ENCODE assay signal across 8 cellular contexts in genomic region chr19:8252922-8253589, GRCh38. TPM values are rescaled to one million over a fixed set of nuclear protein-coding genes. Genes with fewer than 3 reads are reported as not detected.
DNase-seq lines count a peak whose midpoint lies in the region; ATAC-seq, FAIRE-seq and TF ChIP-seq lines count a peak whose summit lies in the region.

No MANE protein-coding gene starts in this region.

- peak; percentile 97 for TF ChIP-seq CTCF in D721Med (IDR thresholded peaks at IDR 0.05; ENCODE audit: insufficient read depth, missing control alignments)
- TF ChIP-seq CTCF in PC-9 (conservative IDR thresholded peaks at IDR 0.05) = peak; percentile 99

- H3K27ac Mint-ChIP-seq in naive thymus-derived CD4-positive, alpha-beta T cell = peak overlapping the region in 2 of 9 donors; percentile 73 to 84
- H3K27ac Mint-ChIP-seq in stimulated activated effector memory CD8-positive, alpha-beta T cell treated with anti-CD3 and anti-CD28 coated beads, Interleukin-12 subunit alpha, Interleukin-12 subunit beta, amount 100 ng/mL, for 72 hours = no peak overlapping the region

- peaks cover 5 to 20% (median 15%) of the 10 kb centered on the region in 5 donors for H3K36me3 Mint-ChIP-seq in naive thymus-derived CD4-positive, alpha-beta T cell
- H3K36me3 Mint-ChIP-seq in stimulated activated effector memory CD8-positive, alpha-beta T cell treated with anti-CD3 and anti-CD28 coated beads, Interleukin-12 subunit alpha, Interleukin-12 subunit beta, amount 100 ng/mL, for 72 hours = peaks cover 48% of the 10 kb centered on the region

- intact Hi-C loops in PC-9 (cut with micrococcal nuclease; ENCODE audit: unreplicated experiment) = loop anchor here (1.0 to 10.0 kb wide), 4 partner anchors 95 to 398 kb away; partner anchors contain the start of gene CTXN1
- intact Hi-C loops in naive thymus-derived CD4-positive, alpha-beta T cell (cut with micrococcal nuclease) = loop anchor here (1.0 to 10.0 kb wide), 8 partner anchors 44 to 309 kb away; partner anchors contain the start of genes CERS4 (in 2 of the 2) and CD320 (in 1 of the 2)

- no peaks in the 10 kb centered on the region for H3K4me1 ChIP-seq in PC-9 (replicated peaks; ENCODE audit: insufficient read depth)
- H3K4me1 ChIP-seq in naive thymus-derived CD4-positive, alpha-beta T cell (ENCODE audit: control insufficient read depth in 2 of 2, insufficient read depth in 2 of 2, low read length in 2 of 2) = no peaks in the 10 kb centered on the region

- no peak for TF ChIP-seq POLR2A in erythroblast (IDR thresholded peaks at IDR 0.05; ENCODE audit: low read length)

- no peak overlapping the region for H3K4me2 ChIP-seq in PC-9

- H3K9me3 ChIP-seq in PC-9 (ENCODE audit: insufficient read depth, low read depth) = no peaks in the 10 kb centered on the region
- H3K9me3 ChIP-seq in naive thymus-derived CD4-positive, alpha-beta T cell (ENCODE audit: control insufficient read depth in 2 of 3, low read length in 3 of 3) = no peaks in the 10 kb centered on the region

- H3K79me2 ChIP-seq in PC-9 (ENCODE audit: low read depth) = no peaks in the 10 kb centered on the region

- peak; percentile 79 for FAIRE-seq in D721Med (lab: Jason Lieb, UNC)

- H3K36me3 ChIP-seq in PC-9 (ENCODE audit: low read depth) = no peaks in the 10 kb centered on the region
- H3K36me3 ChIP-seq in naive thymus-derived CD4-positive, alpha-beta T cell (ENCODE audit: control insufficient read depth in 2 of 3, insufficient read depth in 3 of 3, low read length in 3 of 3) = peaks cover 0 to 36% (median 0%) of the 10 kb centered on the region in 3 experiments

- H3K9me3 Mint-ChIP-seq in naive thymus-derived CD4-positive, alpha-beta T cell = peaks cover 0 to 8% (median 0%) of the 10 kb centered on the region in 11 donors
- no peaks in the 10 kb centered on the region for H3K9me3 Mint-ChIP-seq in stimulated activated effector memory CD8-positive, alpha-beta T cell treated with anti-CD3 and anti-CD28 coated beads, Interleukin-12 subunit alpha, Interleukin-12 subunit beta, amount 100 ng/mL, for 72 hours

- H4K20me1 ChIP-seq in PC-9 (ENCODE audit: insufficient read depth) = no peaks in the 10 kb centered on the region

- no peaks in the 10 kb centered on the region for H3K27me3 ChIP-seq in PC-9 (ENCODE audit: insufficient read depth, low read depth)
- H3K27me3 ChIP-seq in naive thymus-derived CD4-positive, alpha-beta T cell (ENCODE audit: control insufficient read depth in 2 of 2, insufficient read depth in 2 of 2, low read length in 2 of 2) = no peaks in the 10 kb centered on the region

- BruUV-seq in PC-9 (replicated peaks; lab: Mats Ljungman, UMichigan) = no TSS peak

- H3K27ac ChIP-seq in PC-9 = no peak overlapping the region
- H3K27ac ChIP-seq in naive thymus-derived CD4-positive, alpha-beta T cell (ENCODE audit: low read depth, low read length) = no peak overlapping the region

- H3F3A ChIP-seq in PC-9 (ENCODE audit: insufficient read depth, low read depth) = no peaks in the 10 kb centered on the region

- peak; percentile 95 for ATAC-seq in naive thymus-derived CD4-positive, alpha-beta T cell
- ATAC-seq in stimulated activated effector memory CD8-positive, alpha-beta T cell treated with anti-CD3 and anti-CD28 coated beads, Interleukin-12 subunit alpha, Interleukin-12 subunit beta, amount 100 ng/mL, for 72 hours = peak; percentile 89
- no peak for ATAC-seq in HG02610 (IDR thresholded peaks at IDR 0.05; ENCODE audit: unreplicated experiment)

- CTCF ChIA-PET in PC-9 (lab: Charles Lee) = interaction anchor here (0.6 to 0.9 kb wide), 4 partner anchors 95 to 324 kb away, joined by 3 to 14 read pairs (median 4); partner anchors contain the start of gene TIMM44
- CTCF ChIA-PET in naive thymus-derived CD4-positive, alpha-beta T cell (lab: Charles Lee) = interaction anchor here (0.6 to 2.0 kb wide), 9 partner anchors 10 to 309 kb away, joined by 3 to 10 read pairs (median 4); no protein-coding TSS in a partner anchor

- H2AFZ ChIP-seq in PC-9 = no peak overlapping the region

- H3K4me3 Mint-ChIP-seq in naive thymus-derived CD4-positive, alpha-beta T cell = no peak overlapping the region
- no peak overlapping the region for H3K4me3 Mint-ChIP-seq in stimulated activated effector memory CD8-positive, alpha-beta T cell treated with anti-CD3 and anti-CD28 coated beads, Interleukin-12 subunit alpha, Interleukin-12 subunit beta, amount 100 ng/mL, for 72 hours

- no peaks in the 10 kb centered on the region for H3K9me2 ChIP-seq in PC-9 (ENCODE audit: insufficient read depth)

- H3K27me3 Mint-ChIP-seq in naive thymus-derived CD4-positive, alpha-beta T cell = no peaks in the 10 kb centered on the region

- H3K4me1 Mint-ChIP-seq in naive thymus-derived CD4-positive, alpha-beta T cell = peaks cover 0 to 11% (median 6%) of the 10 kb centered on the region in 7 donors
- peaks cover 20% of the 10 kb centered on the region for H3K4me1 Mint-ChIP-seq in stimulated activated effector memory CD8-positive, alpha-beta T cell treated with anti-CD3 and anti-CD28 coated beads, Interleukin-12 subunit alpha, Interleukin-12 subunit beta, amount 100 ng/mL, for 72 hours

- H3K4me3 ChIP-seq in PC-9 = no peak overlapping the region
- H3K4me3 ChIP-seq in naive thymus-derived CD4-positive, alpha-beta T cell (ENCODE audit: low read length) = no peak overlapping the region

- peak; percentile 91 for DNase-seq in D721Med (ENCODE audit: insufficient read length, low spot score)
- peak; percentile 91 for DNase-seq in HuH-7 (ENCODE audit: low spot score)
- peak; percentile 65 to 79 for DNase-seq in PC-9
- peak; percentile 84 for DNase-seq in activated T-cell treated with anti-CD3 and anti-CD28 coated beads for 4 hours
- peak; percentile 76 to 89 for DNase-seq in erythroblast (lab: John Stamatoyannopoulos, UW)
- peak; percentile 67 to 87 (median 80) for DNase-seq in naive thymus-derived CD4-positive, alpha-beta T cell
- peak; percentile 81 to 92 for DNase-seq in stimulated activated effector memory CD8-positive, alpha-beta T cell treated with anti-CD3 and anti-CD28 coated beads, Interleukin-12 subunit alpha, Interleukin-12 subunit beta, amount 100 ng/mL, for 72 hours (ENCODE audit: low spot score in 2 of 2)

- POLR2A ChIA-PET in PC-9 (lab: Charles Lee; ENCODE audit: unreplicated experiment) = interaction anchor here (0.6 kb wide), 1 partner anchor 287 kb away, joined by 3 read pairs; no protein-coding TSS in a partner anchor
- POLR2A ChIA-PET in naive thymus-derived CD4-positive, alpha-beta T cell (lab: Charles Lee) = interaction anchor here (0.5 to 0.6 kb wide), 2 partner anchors 66 to 96 kb away, joined by 3 to 5 read pairs; no protein-coding TSS in a partner anchor

RNA-seq across cellular contexts. Expression of gene CERS4, which starts 43.9 kb away (rescaled TPM):
- 7.2 and 8.4 TPM in 2 replicates for total RNA-seq in PC-9 (2021)
- 10 to 100 TPM; 17.2 to 32.4 (median 27.4) TPM for total RNA-seq in naive thymus-derived CD4-positive, alpha-beta T cell
- 10 to 100 TPM; 11.2 to 12.3 TPM for polyA plus RNA-seq in naive thymus-derived CD4-positive, alpha-beta T cell

RNA-seq across cellular contexts. Expression of gene CD320, which starts 55.1 kb away (rescaled TPM):
- 42.9 and 52.8 TPM in 2 replicates for total RNA-seq in PC-9 (2021)
- 10 to 100 TPM; 20.5 to 52.0 (median 27.2) TPM for total RNA-seq in naive thymus-derived CD4-positive, alpha-beta T cell
- 10 to 100 TPM; 42.2 to 44.0 TPM for polyA plus RNA-seq in naive thymus-derived CD4-positive, alpha-beta T cell
